ENCODE assay signal across 18 cellular contexts in the genomic region with DNA sequence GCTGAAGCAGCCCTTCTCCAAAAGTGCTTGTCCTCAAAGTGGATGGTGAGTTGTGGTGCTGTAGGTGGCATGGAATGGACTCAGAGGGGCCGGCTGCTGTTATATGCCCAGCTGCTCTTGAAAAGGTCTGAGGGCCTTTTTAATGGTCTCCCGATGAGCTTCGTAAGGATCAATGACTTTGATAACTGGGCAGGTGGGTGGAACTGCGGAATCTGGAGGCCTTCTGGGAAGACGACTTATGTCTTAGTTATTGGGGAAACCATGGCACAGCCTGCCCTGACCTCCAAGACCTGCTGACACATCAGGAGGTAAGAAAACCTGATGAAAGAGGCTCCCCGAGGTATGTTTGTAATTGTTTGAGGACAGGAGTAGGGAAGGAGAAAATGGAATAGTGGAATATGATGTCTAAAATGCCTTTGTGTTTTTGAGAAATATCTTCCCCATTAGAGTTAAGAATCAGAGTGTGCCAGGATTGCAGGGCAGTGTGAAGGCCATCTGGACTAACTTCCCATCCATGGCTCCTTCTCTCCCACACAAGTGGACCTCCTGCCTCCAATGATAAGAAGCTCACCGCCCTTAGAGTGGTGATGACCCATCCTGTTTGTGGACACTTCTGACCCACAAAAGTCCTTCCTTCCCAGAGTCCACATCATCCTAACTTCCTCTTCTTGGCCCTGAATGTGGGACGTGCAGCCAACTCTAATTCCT.
"Had no signal": no experiment of that assay in that cellular context is flagged by ENCODE, and none has a peak within 500 bp of the region (broad histone marks: within the 10 kb centered on the region; RNA-seq: fewer than 3 reads in every experiment).

No MANE protein-coding gene starts in this region.

- H3K36me3 ChIP-seq: sigmoid colon, thoracic aorta, upper lobe of left lung had no signal

- H3K79me2 ChIP-seq: hepatocyte had no signal

- H2AFZ ChIP-seq: hepatocyte had no signal

- H3K27me3 ChIP-seq: hepatocyte, sigmoid colon, upper lobe of left lung had no signal

- H3K27ac Mint-ChIP-seq: activated CD4-positive, alpha-beta memory T cell treated with anti-CD3 and anti-CD28 coated beads for 36 hours; activated CD4-positive, alpha-beta T cell treated with anti-CD3 and anti-CD28 coated beads for 36 hours; activated naive CD8-positive, alpha-beta T cell; activated T-helper 1 cell treated with anti-CD3 and anti-CD28 coated beads, Interleukin-12 subunit alpha, Interleukin-12 subunit beta, Interleukin-2, Interleukin-4 antibody, amounts not matched to agents 30 ng/mL and 10 ng/mL and 1 ng/mL, durations not matched to agents 14 hours and 24 hours and 36 hours; naive thymus-derived CD4-positive, alpha-beta T cell; stimulated activated naive B cell treated with anti-CD40 and anti-IgM and Interleukin-4, amounts not matched to agents 10 μg/mL and 1 μg/mL and 100 μg/mL, for 72 hours had no signal

- H3K27ac ChIP-seq: hepatocyte, sigmoid colon, thoracic aorta, upper lobe of left lung had no signal

- H3K4me1 ChIP-seq: sigmoid colon, upper lobe of left lung had no signal

- ATAC-seq: left cardiac atrium; naive thymus-derived CD4-positive, alpha-beta T cell had no signal

- H3K27me3 Mint-ChIP-seq: activated CD4-positive, alpha-beta T cell treated with anti-CD3 and anti-CD28 coated beads for 36 hours had no signal

- H3K4me3 ChIP-seq: hepatocyte, sigmoid colon, thoracic aorta, upper lobe of left lung had no signal

- DNase-seq: activated CD4-positive, alpha-beta memory T cell treated with anti-CD3 and anti-CD28 coated beads for 36 hours; activated gamma-delta T cell treated with Interleukin-2 at 50 U/mL for 16 hours; activated T-cell treated with anti-CD3 and anti-CD28 coated beads for 4 hours; effector CD8-positive, alpha-beta T cell; foreskin fibroblast; left cardiac atrium; mesendoderm; naive thymus-derived CD4-positive, alpha-beta T cell; sigmoid colon; stimulated activated CD4-positive, alpha-beta T cell treated with anti-CD3 and anti-CD28 coated beads, Interleukin-4, amount 100 ng/mL, for 4 hours; stimulated activated naive B cell treated with anti-CD40 and anti-IgM and Interleukin-4, amounts not matched to agents 10 μg/mL and 1 μg/mL and 100 μg/mL, for 72 hours; SW 1271; upper lobe of left lung had no signal

- H3K4me3 Mint-ChIP-seq: activated CD4-positive, alpha-beta memory T cell treated with anti-CD3 and anti-CD28 coated beads for 36 hours; activated CD4-positive, alpha-beta T cell treated with anti-CD3 and anti-CD28 coated beads for 36 hours; activated naive CD8-positive, alpha-beta T cell; activated T-helper 1 cell treated with anti-CD3 and anti-CD28 coated beads, Interleukin-12 subunit alpha, Interleukin-12 subunit beta, Interleukin-2, Interleukin-4 antibody, amounts not matched to agents 30 ng/mL and 10 ng/mL and 1 ng/mL, durations not matched to agents 14 hours and 24 hours and 36 hours; naive thymus-derived CD4-positive, alpha-beta T cell; stimulated activated naive B cell treated with anti-CD40 and anti-IgM and Interleukin-4, amounts not matched to agents 10 μg/mL and 1 μg/mL and 100 μg/mL, for 72 hours had no signal

- H3K4me2 ChIP-seq: hepatocyte had no signal

- H3K36me3 Mint-ChIP-seq: activated CD4-positive, alpha-beta memory T cell treated with anti-CD3 and anti-CD28 coated beads for 36 hours; activated naive CD8-positive, alpha-beta T cell; naive thymus-derived CD4-positive, alpha-beta T cell; stimulated activated naive B cell treated with anti-CD40 and anti-IgM and Interleukin-4, amounts not matched to agents 10 μg/mL and 1 μg/mL and 100 μg/mL, for 72 hours had no signal

- H3K9me3 ChIP-seq: sigmoid colon, thoracic aorta, upper lobe of left lung had no signal
